In the genomic region with DNA sequence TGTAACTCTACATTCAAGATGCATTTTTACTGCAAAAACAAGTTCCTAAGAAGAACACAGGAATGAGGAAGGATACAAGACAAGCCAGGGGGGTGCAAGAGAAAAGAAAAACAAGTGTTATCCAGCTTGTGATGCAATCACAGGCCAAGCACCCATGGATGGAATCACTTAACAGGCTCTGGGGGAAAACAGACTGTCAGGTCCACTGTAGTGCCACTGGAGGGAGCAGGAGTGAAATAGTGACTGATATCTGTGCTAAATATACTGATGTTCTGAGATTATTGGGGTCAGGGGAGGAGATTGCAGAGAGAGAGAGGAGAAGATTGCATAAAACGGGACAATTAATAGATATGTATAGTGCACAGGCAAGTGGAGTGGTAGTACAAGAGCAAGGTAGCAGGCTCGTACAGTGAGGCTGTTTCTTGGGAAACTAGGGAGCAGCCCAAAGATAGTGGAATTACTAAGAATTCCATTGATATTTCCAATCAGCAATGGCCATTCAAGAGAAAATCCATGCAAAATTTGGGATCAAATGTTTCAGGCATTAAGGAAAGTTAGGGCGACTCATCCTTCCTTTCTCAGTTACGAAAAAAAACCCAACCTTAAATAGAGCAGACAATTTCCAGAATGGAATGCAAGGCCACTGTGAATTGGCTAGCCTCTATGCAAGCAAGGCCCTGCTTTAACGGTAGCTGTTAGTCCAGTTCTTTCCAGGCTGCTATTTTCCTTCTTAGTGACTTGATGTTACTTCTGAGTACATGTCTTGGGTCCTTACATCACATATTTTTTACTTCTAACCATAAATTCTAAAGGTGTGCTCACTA, we compare ENCODE assay signal across 8 cellular contexts. TPM values are rescaled to one million over a fixed set of nuclear protein-coding genes. Genes with fewer than 3 reads are reported as not detected.
DNase-seq lines count a peak whose midpoint lies in the region; ATAC-seq, FAIRE-seq and TF ChIP-seq lines count a peak whose summit lies in the region.

No MANE protein-coding gene starts in this region.

- H3K27me3 Mint-ChIP-seq in MCF 10A (ENCODE audit: insufficient read depth, unreplicated experiment): no peaks in the 10 kb centered on the region
- peaks cover 6% of the 10 kb centered on the region for H3K27me3 Mint-ChIP-seq in activated T-cell treated with anti-CD3 and anti-CD28 coated beads, Interleukin-2, amount 50 U/mL, for 24 hours

- H3K9me3 Mint-ChIP-seq in MCF 10A (ENCODE audit: unreplicated experiment): peaks cover 8% of the 10 kb centered on the region
- no peaks in the 10 kb centered on the region for H3K9me3 Mint-ChIP-seq in activated T-cell treated with anti-CD3 and anti-CD28 coated beads, Interleukin-2, amount 50 U/mL, for 24 hours

- POLR2A ChIA-PET in MCF 10A (lab: Yijun Ruan, JAX): interaction anchor here (2.1 to 4.6 kb wide), 3 partner anchors 53 to 750 kb away, joined by 4 to 35 read pairs (median 12); partner anchors contain the start of genes ANGPTL5 and CEP126

- H3K4me3 ChIP-seq in breast epithelium: no peak overlapping the region

- ATAC-seq in GM18870 (IDR thresholded peaks at IDR 0.05; ENCODE audit: unreplicated experiment): no peak

- TF ChIP-seq POLR2A in breast epithelium (IDR thresholded peaks at IDR 0.05): no peak

- intact Hi-C loops in MCF 10A (cut with micrococcal nuclease) (loop anchor here (2.0 to 5.0 kb wide), 5 partner anchors 55 to 425 kb away; partner anchors contain the start of genes ANGPTL5, CEP126 and YAP1), breast epithelium (cut with DNase I; ENCODE audit: low total_unique reads) (loop anchor here (10.0 kb wide), 1 partner anchor 152 kb away; no protein-coding TSS in a partner anchor)

- no peak overlapping the region for H3K27ac Mint-ChIP-seq in MCF 10A (ENCODE audit: low read depth, unreplicated experiment)
- H3K27ac Mint-ChIP-seq in activated T-cell treated with anti-CD3 and anti-CD28 coated beads, Interleukin-2, amount 50 U/mL, for 24 hours: no peak overlapping the region

- no peaks in the 10 kb centered on the region for H3K36me3 ChIP-seq in breast epithelium

- no peak for FAIRE-seq in urothelium cell line (lab: Jason Lieb, UNC)

- H3K27ac ChIP-seq in breast epithelium: no peak overlapping the region

- H3K27me3 ChIP-seq in breast epithelium: no peaks in the 10 kb centered on the region

- H3K4me1 Mint-ChIP-seq in MCF 10A (ENCODE audit: insufficient read depth, unreplicated experiment): peaks cover 13% of the 10 kb centered on the region
- H3K4me1 Mint-ChIP-seq in activated T-cell treated with anti-CD3 and anti-CD28 coated beads, Interleukin-2, amount 50 U/mL, for 24 hours (ENCODE audit: low read depth): no peaks in the 10 kb centered on the region

- CTCF ChIA-PET in MCF 10A (lab: Yijun Ruan, JAX): interaction anchor here (0.6 to 13.1 kb wide), 27 partner anchors 12 to 1105 kb away, joined by 3 to 372 read pairs (median 5); partner anchors contain the start of gene CEP126

- no TSS peak for BruUV-seq in MCF 10A (replicated peaks; lab: Mats Ljungman, UMichigan)

- no peaks in the 10 kb centered on the region for H3K36me3 Mint-ChIP-seq in MCF 10A (ENCODE audit: insufficient read depth, unreplicated experiment)
- no peaks in the 10 kb centered on the region for H3K36me3 Mint-ChIP-seq in activated T-cell treated with anti-CD3 and anti-CD28 coated beads, Interleukin-2, amount 50 U/mL, for 24 hours (ENCODE audit: low read depth)

- H3K9me3 ChIP-seq in breast epithelium: no peaks in the 10 kb centered on the region

- H3K4me3 Mint-ChIP-seq in MCF 10A (ENCODE audit: unreplicated experiment): no peak overlapping the region
- no peak overlapping the region for H3K4me3 Mint-ChIP-seq in activated T-cell treated with anti-CD3 and anti-CD28 coated beads, Interleukin-2, amount 50 U/mL, for 24 hours

- DNase-seq in MCF 10A (ENCODE audit: unreplicated experiment) (peak; percentile 68), breast epithelium (ENCODE audit: low spot score in 2 of 2) (no peak), SW480 (ENCODE audit: low spot score) (peak; percentile 58), iPS DF 19.7 (ENCODE audit: low read depth, low spot score) (peak; percentile 12), urothelium cell line (ENCODE audit: low spot score) (peak; percentile 53), mesenteric fat pad (ENCODE audit: low spot score) (no peak)
- DNase-seq in activated T-cell treated with anti-CD3 and anti-CD28 coated beads, Interleukin-2, amount 50 U/mL, for 24 hours: no peak

- peak; percentile 39 for TF ChIP-seq CTCF in MCF 10A (IDR thresholded peaks at IDR 0.05; ENCODE audit: unreplicated experiment)
- TF ChIP-seq CTCF in breast epithelium (IDR thresholded peaks at IDR 0.05): no peak

- H3K4me1 ChIP-seq in breast epithelium: no peaks in the 10 kb centered on the region

RNA-seq across cellular contexts. Expression of gene CEP126, which starts 52.2 kb away (rescaled TPM):
- total RNA-seq in MCF 10A (2022): 3.1 and 4.3 TPM in 2 replicates
- total RNA-seq in breast epithelium: 10 to 100 TPM in 1 of 3 donors, 1 to 10 TPM in 2; 6.9 to 14.7 (median 9.1) TPM
- 6.5 TPM for total RNA-seq in mesenteric fat pad

RNA-seq across cellular contexts. Expression of gene ANGPTL5, which starts 53.7 kb away (rescaled TPM):
- total RNA-seq in MCF 10A (2022) (not detected in 2 replicates), breast epithelium (1 to 10 TPM in 1 of 3 donors, under 1 TPM in 1, not detected in 1; 0.33 to 5.6 TPM), mesenteric fat pad (0.58 TPM)

Comparison
In these comparisons a context has a peak if more than half of its experiments do, and no peak if none do; other contexts are left out.
1. DNase-seq: peak in MCF 10A (single experiment), SW480 (single experiment), iPS DF 19.7 (single experiment) and urothelium cell line (single experiment); none in breast epithelium (0 of 2), activated T-cell treated with anti-CD3 and anti-CD28 coated beads, Interleukin-2, amount 50 U/mL, for 24 hours (single experiment) and mesenteric fat pad (single experiment).